In the genomic region with DNA sequence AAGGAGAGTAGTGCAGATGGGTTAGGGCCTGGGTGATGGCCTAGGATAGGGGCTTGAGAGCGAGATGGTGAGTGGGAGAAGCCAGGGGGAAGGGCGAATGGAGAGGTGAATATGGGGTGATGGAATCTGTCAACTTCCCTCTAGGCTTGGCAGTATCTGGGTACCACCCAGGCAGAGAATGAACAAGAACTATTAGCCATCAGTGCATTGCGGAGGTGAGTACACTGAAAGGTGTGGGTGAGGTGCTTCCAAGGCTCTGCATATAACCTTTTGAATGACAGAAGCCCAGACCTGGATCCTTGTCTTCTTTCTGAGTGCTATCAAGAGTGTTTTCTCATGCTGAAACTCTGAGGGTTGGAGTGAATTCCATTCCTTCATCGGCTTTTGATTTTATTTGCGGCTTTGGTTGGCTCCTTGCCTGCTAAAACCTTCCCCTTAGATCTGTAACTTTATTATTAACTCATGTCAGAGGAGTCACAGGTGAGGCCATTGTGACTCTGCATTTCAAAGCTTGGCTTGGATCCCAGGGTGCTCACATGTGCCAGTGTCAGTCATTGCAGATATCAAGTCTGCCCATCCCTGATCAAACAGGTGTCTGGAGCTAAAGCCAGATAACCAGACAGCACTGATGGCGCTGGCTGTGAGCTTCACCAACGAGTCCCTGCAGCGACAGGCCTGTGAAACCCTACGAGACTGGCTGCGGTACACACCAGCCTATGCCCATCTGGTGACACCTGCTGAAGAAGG, we compare ENCODE assay signal across 2 cellular contexts.
TF ChIP-seq lines count a peak whose summit lies in the region.

No MANE protein-coding gene starts in this region.

TF ChIP-seq in liver, 16 proteins besides CTCF, POLR2A, EP300 and RAD21:
- no peak for TF ChIP-seq JUND (IDR thresholded peaks at IDR 0.05)
- TF ChIP-seq HNF4A (conservative IDR thresholded peaks at IDR 0.05): peak in 1 of 2 donors; percentile 23
- TF ChIP-seq YY1 (IDR thresholded peaks at IDR 0.05): peak; percentile 46
- TF ChIP-seq RXRA (IDR thresholded peaks at IDR 0.05): peak in 1 of 2 donors; percentile 19

TF ChIP-seq in HepG2, 621 proteins besides CTCF, POLR2A, EP300 and RAD21:
- TF ChIP-seq, protein P1, sequence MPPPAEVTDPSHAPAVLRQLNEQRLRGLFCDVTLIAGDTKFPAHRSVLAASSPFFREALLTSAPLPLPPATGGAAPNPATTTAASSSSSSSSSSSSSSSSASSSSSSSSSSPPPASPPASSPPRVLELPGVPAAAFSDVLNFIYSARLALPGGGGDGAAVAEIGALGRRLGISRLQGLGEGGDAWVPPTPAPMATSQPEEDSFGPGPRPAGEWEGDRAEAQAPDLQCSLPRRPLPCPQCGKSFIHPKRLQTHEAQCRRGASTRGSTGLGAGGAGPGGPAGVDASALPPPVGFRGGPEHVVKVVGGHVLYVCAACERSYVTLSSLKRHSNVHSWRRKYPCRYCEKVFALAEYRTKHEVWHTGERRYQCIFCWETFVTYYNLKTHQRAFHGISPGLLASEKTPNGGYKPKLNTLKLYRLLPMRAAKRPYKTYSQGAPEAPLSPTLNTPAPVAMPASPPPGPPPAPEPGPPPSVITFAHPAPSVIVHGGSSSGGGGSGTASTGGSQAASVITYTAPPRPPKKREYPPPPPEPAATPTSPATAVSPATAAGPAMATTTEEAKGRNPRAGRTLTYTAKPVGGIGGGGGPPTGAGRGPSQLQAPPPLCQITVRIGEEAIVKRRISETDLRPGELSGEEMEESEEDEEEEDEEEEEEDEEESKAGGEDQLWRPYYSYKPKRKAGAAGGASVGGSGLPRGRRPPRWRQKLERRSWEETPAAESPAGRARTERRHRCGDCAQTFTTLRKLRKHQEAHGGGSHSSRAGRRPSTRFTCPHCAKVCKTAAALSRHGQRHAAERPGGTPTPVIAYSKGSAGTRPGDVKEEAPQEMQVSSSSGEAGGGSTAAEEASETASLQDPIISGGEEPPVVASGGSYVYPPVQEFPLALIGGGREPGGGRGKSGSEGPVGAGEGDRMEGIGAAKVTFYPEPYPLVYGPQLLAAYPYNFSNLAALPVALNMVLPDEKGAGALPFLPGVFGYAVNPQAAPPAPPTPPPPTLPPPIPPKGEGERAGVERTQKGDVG (CRISPR knock-in tag; IDR thresholded peaks at IDR 0.05; ENCODE audit: borderline replicate concordance): no peak
- no peak for TF ChIP-seq SNAI1 (CRISPR knock-in tag; IDR thresholded peaks at IDR 0.05; ENCODE audit: borderline replicate concordance)
- TF ChIP-seq NR2F2 (IDR thresholded peaks at IDR 0.05; ENCODE audit: borderline replicate concordance, low read depth): no peak
- no peak for TF ChIP-seq ZNF878 (CRISPR knock-in tag; IDR thresholded peaks at IDR 0.05)
- TF ChIP-seq ZNF143 (CRISPR knock-in tag; IDR thresholded peaks at IDR 0.05): no peak
- no peak for TF ChIP-seq FOXC1 (CRISPR knock-in tag; IDR thresholded peaks at IDR 0.05; ENCODE audit: borderline replicate concordance)
- TF ChIP-seq, protein P2, sequence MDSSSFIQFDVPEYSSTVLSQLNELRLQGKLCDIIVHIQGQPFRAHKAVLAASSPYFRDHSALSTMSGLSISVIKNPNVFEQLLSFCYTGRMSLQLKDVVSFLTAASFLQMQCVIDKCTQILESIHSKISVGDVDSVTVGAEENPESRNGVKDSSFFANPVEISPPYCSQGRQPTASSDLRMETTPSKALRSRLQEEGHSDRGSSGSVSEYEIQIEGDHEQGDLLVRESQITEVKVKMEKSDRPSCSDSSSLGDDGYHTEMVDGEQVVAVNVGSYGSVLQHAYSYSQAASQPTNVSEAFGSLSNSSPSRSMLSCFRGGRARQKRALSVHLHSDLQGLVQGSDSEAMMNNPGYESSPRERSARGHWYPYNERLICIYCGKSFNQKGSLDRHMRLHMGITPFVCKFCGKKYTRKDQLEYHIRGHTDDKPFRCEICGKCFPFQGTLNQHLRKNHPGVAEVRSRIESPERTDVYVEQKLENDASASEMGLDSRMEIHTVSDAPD (CRISPR knock-in tag; IDR thresholded peaks at IDR 0.05): no peak
- TF ChIP-seq, protein P3, sequence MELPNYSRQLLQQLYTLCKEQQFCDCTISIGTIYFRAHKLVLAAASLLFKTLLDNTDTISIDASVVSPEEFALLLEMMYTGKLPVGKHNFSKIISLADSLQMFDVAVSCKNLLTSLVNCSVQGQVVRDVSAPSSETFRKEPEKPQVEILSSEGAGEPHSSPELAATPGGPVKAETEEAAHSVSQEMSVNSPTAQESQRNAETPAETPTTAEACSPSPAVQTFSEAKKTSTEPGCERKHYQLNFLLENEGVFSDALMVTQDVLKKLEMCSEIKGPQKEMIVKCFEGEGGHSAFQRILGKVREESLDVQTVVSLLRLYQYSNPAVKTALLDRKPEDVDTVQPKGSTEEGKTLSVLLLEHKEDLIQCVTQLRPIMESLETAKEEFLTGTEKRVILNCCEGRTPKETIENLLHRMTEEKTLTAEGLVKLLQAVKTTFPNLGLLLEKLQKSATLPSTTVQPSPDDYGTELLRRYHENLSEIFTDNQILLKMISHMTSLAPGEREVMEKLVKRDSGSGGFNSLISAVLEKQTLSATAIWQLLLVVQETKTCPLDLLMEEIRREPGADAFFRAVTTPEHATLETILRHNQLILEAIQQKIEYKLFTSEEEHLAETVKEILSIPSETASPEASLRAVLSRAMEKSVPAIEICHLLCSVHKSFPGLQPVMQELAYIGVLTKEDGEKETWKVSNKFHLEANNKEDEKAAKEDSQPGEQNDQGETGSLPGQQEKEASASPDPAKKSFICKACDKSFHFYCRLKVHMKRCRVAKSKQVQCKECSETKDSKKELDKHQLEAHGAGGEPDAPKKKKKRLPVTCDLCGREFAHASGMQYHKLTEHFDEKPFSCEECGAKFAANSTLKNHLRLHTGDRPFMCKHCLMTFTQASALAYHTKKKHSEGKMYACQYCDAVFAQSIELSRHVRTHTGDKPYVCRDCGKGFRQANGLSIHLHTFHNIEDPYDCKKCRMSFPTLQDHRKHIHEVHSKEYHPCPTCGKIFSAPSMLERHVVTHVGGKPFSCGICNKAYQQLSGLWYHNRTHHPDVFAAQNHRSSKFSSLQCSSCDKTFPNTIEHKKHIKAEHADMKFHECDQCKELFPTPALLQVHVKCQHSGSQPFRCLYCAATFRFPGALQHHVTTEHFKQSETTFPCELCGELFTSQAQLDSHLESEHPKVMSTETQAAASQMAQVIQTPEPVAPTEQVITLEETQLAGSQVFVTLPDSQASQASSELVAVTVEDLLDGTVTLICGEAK (IDR thresholded peaks at IDR 0.05): no peak
- TF ChIP-seq, protein P3 (CRISPR knock-in tag; IDR thresholded peaks at IDR 0.05): no peak
- TF ChIP-seq, protein P4, sequence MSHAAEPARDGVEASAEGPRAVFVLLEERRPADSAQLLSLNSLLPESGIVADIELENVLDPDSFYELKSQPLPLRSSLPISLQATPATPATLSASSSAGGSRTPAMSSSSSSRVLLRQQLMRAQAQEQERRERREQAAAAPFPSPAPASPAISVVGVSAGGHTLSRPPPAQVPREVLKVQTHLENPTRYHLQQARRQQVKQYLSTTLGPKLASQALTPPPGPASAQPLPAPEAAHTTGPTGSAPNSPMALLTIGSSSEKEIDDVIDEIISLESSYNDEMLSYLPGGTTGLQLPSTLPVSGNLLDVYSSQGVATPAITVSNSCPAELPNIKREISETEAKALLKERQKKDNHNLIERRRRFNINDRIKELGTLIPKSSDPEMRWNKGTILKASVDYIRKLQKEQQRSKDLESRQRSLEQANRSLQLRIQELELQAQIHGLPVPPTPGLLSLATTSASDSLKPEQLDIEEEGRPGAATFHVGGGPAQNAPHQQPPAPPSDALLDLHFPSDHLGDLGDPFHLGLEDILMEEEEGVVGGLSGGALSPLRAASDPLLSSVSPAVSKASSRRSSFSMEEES (CRISPR knock-in tag; IDR thresholded peaks at IDR 0.05): no peak
TF ChIP-seq in HepG2: peak in this region for 0.
